Comparison of ENCODE assay signal across 8 cellular contexts in genomic region chr2:172095146-172095904, GRCh38. TPM values are rescaled to one million over a fixed set of nuclear protein-coding genes. Genes with fewer than 3 reads are reported as not detected.
DNase-seq lines count a peak whose midpoint lies in the region; ATAC-seq and TF ChIP-seq lines count a peak whose summit lies in the region.

No MANE protein-coding gene starts in this region.

- no peaks in the 10 kb centered on the region for H3K9me3 Mint-ChIP-seq in nephron progenitor cell

- intact Hi-C loops in Right ventricle myocardium inferior (cut with DNase I), result no loop called here
- intact Hi-C loops in cardiac septum (cut with DNase I), result no loop called here

- DNase-seq in Right ventricle myocardium inferior (ENCODE audit: missing footprints), result peak; percentile 76
- no peak for DNase-seq in cardiac septum (ENCODE audit: low spot score)
- peak; percentile 76 for DNase-seq in NCI-H748 (lab: John Stamatoyannopoulos, UW; ENCODE audit: unreplicated experiment)
- peak; percentile 79 for DNase-seq in activated CD8-positive, alpha-beta memory T cell treated with anti-CD3 and anti-CD28 coated beads, Interleukin-2, amount 50 U/mL, for 4 hours
- DNase-seq in nephron progenitor cell, result no peak

- peaks cover 98% of the 10 kb centered on the region for H3K27me3 Mint-ChIP-seq in nephron progenitor cell (ENCODE audit: low read depth, poor library complexity)

- ATAC-seq in Right ventricle myocardium inferior (peak; percentile 32), GM21526 (IDR thresholded peaks at IDR 0.05; ENCODE audit: low FRiP score, unreplicated experiment) (no peak)

- no peak for TF ChIP-seq CTCF in nephron progenitor cell (IDR thresholded peaks at IDR 0.05)

- H3K27ac ChIP-seq in esophagus (ENCODE audit: low read depth in 2 of 2, low read length in 1 of 2) (no peak overlapping the region), urinary bladder (ENCODE audit: low read depth) (no peak overlapping the region)

- peaks cover 0 to 3% of the 10 kb centered on the region in 2 donors for H3K9me3 ChIP-seq in esophagus (ENCODE audit: control insufficient read depth in 2 of 2, insufficient read depth in 1 of 2, low read depth in 1 of 2, low read length in 1 of 2)

- no peaks in the 10 kb centered on the region for H3K36me3 Mint-ChIP-seq in nephron progenitor cell (ENCODE audit: low read depth)

- peaks cover 53% of the 10 kb centered on the region for H3K4me1 Mint-ChIP-seq in nephron progenitor cell

- peaks cover 17 to 23% of the 10 kb centered on the region in 2 donors for H3K4me1 ChIP-seq in esophagus (ENCODE audit: control insufficient read depth in 2 of 2, insufficient read depth in 2 of 2, low read length in 1 of 2)
- peaks cover 2% of the 10 kb centered on the region for H3K4me1 ChIP-seq in urinary bladder (ENCODE audit: insufficient read depth)

- WGBS in esophagus, 2 donors, result 1% methylated on average over 41 to 51 of the region's 51 CpGs
- WGBS in urinary bladder, result 2% methylated on average over 51 of the region's 51 CpGs

- peaks cover 0 to 79% of the 10 kb centered on the region in 2 donors for H3K27me3 ChIP-seq in esophagus (ENCODE audit: control insufficient read depth in 1 of 2, insufficient read depth in 2 of 2, low read length in 2 of 2)

- H3K36me3 ChIP-seq in esophagus (ENCODE audit: control insufficient read depth in 2 of 2, insufficient read depth in 2 of 2, low read length in 1 of 2) (no peaks in the 10 kb centered on the region), urinary bladder (ENCODE audit: insufficient read depth) (no peaks in the 10 kb centered on the region)

- peak overlapping the region; percentile 79 for H3K4me3 Mint-ChIP-seq in nephron progenitor cell

- no peak overlapping the region for H3K27ac Mint-ChIP-seq in nephron progenitor cell

- H3K4me3 ChIP-seq in esophagus (ENCODE audit: low read depth in 1 of 2, low read length in 2 of 2) (peak overlapping the region; percentile 37 to 61), urinary bladder (ENCODE audit: low read depth, low read length) (peak overlapping the region; percentile 28)

RNA-seq across cellular contexts. Expression of gene DLX2, which starts 7.4 kb away (rescaled TPM):
- total RNA-seq in Right ventricle myocardium inferior, result not detected
- not detected for total RNA-seq in cardiac septum
- polyA plus RNA-seq in esophagus, result not detected
- total RNA-seq in urinary bladder, result not detected
- polyA plus RNA-seq in urinary bladder, result 0.08 TPM

RNA-seq across cellular contexts. Expression of gene DLX1, which starts 10.0 kb away (rescaled TPM):
- total RNA-seq in Right ventricle myocardium inferior, result not detected
- total RNA-seq in cardiac septum, result not detected
- under 1 TPM; 0.02 to 0.06 TPM for polyA plus RNA-seq in esophagus
- total RNA-seq in urinary bladder, result 0.21 TPM
- polyA plus RNA-seq in urinary bladder, result 0.41 TPM

Comparison
In these comparisons a context has a peak if more than half of its experiments do, and no peak if none do; other contexts are left out.
1. DNase-seq: peak in Right ventricle myocardium inferior (single experiment), NCI-H748 (single experiment) and activated CD8-positive, alpha-beta memory T cell treated with anti-CD3 and anti-CD28 coated beads, Interleukin-2, amount 50 U/mL, for 4 hours (single experiment); none in cardiac septum (single experiment) and nephron progenitor cell (single experiment).